8 cellular contexts compared by ENCODE assay signal in the genomic region with DNA sequence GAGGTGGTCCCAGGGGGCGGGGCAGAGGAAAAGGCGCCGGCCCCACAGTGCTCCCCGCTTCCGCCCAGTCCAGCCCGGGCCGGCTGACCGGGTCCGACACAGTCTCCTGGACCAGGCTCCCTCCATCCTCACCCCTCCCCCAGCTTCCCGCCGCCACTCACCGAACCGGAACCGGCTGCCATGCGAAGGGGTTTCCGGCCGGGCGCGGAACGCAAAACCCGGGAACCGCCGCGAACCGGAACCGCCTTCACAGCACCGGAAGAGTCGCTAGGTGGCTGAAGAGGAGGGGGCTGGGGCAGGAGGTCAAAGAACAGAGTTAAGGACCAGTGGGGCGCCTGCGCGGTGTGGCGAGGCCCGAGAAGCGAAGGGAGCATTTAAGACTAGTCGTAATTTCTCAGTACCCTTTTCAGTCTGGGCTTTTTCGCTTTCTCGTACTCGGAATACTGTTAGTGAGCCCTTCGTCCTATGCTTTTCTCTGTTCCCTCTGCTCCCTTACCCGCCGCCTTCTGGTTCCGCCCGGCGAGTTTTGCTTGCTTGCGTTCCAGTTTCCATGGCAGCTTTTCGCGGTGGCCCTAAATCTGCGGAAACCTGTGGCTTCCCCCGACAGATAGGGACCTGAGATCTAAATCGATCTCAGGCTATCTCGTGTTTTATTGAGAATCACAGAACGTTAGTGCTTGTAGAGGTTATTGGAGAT. TPM values are rescaled to one million over a fixed set of nuclear protein-coding genes. Genes with fewer than 3 reads are reported as not detected.
DNase-seq lines count a peak whose midpoint lies in the region; ATAC-seq and TF ChIP-seq lines count a peak whose summit lies in the region.

A gene (minus strand): TSS at position 213 of the 697 bp plus-strand sequence. CDS start 4,607 bp downstream, outside the sequence.

- no peak for TF ChIP-seq POLR2A in Peyer's patch (IDR thresholded peaks at IDR 0.05)

- H3K4me3 ChIP-seq in Peyer's patch = peak within 1 kb of the TSS; percentile 88 to 96 (median 96)
- peak within 1 kb of the TSS; percentile 76 to 91 for H3K4me3 ChIP-seq in muscle layer of duodenum (ENCODE audit: low read depth in 1 of 2, low read length in 2 of 2)

- H3K27me3 ChIP-seq in Peyer's patch (no peaks in the 10 kb centered on the region), muscle layer of duodenum (ENCODE audit: low read depth, low read length) (no peaks in the 10 kb centered on the region)

- H3K27ac ChIP-seq in Peyer's patch (peak within 1 kb of the TSS; percentile 84 to 95 (median 91)), muscle layer of duodenum (ENCODE audit: low read length) (peak within 1 kb of the TSS; percentile 94)

- DNase-seq in DMS153 treated with DMSO at 0.1 percent for 48 hours (lab: John Stamatoyannopoulos, UW; ENCODE audit: unreplicated experiment) (peak; percentile 82), KG1 (lab: John Stamatoyannopoulos, UW) (peak; percentile 40), Peyer's patch (peak; percentile 86 to 95 (median 92))
- DNase-seq in activated T-cell treated with anti-CD3 and anti-CD28 coated beads, Interleukin-2, amount 50 U/mL, for 48 hours = peak; percentile 93 to 95
- peak; percentile 78 to 85 for DNase-seq in stimulated activated CD8-positive, alpha-beta memory T cell treated with anti-CD3 and anti-CD28 coated beads, Interleukin-7, amount 100 ng/mL, for 4 hours (ENCODE audit: low read depth in 2 of 2)

- ATAC-seq in GM21723 (IDR thresholded peaks at IDR 0.05; ENCODE audit: unreplicated experiment) (peak; percentile 71), esophagus mucosa (peak; percentile 92)

- no peaks in the 10 kb centered on the region for H3K9me3 ChIP-seq in Peyer's patch
- no peaks in the 10 kb centered on the region for H3K9me3 ChIP-seq in muscle layer of duodenum (ENCODE audit: control insufficient read depth in 1 of 2, low read length in 2 of 2)

- H3K36me3 ChIP-seq in Peyer's patch (no peaks in the 10 kb centered on the region), muscle layer of duodenum (ENCODE audit: control insufficient read depth in 1 of 2, insufficient read depth in 2 of 2, low read length in 2 of 2) (no peaks in the 10 kb centered on the region)

- H3K4me1 ChIP-seq in Peyer's patch (peaks cover 0 to 17% (median 6%) of the 10 kb centered on the region in 4 donors), muscle layer of duodenum (ENCODE audit: control insufficient read depth in 1 of 2, insufficient read depth in 2 of 2, low read length in 2 of 2) (peaks cover 18 to 21% of the 10 kb centered on the region in 2 donors)

- TF ChIP-seq CTCF in Peyer's patch (IDR thresholded peaks at IDR 0.05) = peak in 4 of 6 experiments; percentile 13 to 61 (median 51)

RNA-seq across cellular contexts. Expression of the gene that starts here (rescaled TPM):
- total RNA-seq in Peyer's patch (10 to 100 TPM; 11.0 to 37.1 (median 16.9) TPM), esophagus mucosa (13.4 TPM)

Comparison
In these comparisons a context has a peak if more than half of its experiments do, and no peak if none do; other contexts are left out.
1. Peak in every context shown above with its lines: DNase-seq, ATAC-seq, H3K4me3 ChIP-seq and H3K27ac ChIP-seq.
2. DNase-seq: peak in every context shown above with its lines; median percentile 94 in activated T-cell treated with anti-CD3 and anti-CD28 coated beads, Interleukin-2, amount 50 U/mL, for 48 hours; 92 in Peyer's patch; 82 in DMS153 treated with DMSO at 0.1 percent for 48 hours; 82 in stimulated activated CD8-positive, alpha-beta memory T cell treated with anti-CD3 and anti-CD28 coated beads, Interleukin-7, amount 100 ng/mL, for 4 hours; 40 in KG1.